ENCODE assay signal across 11 cellular contexts in genomic region chr12:31368666-31369361, GRCh38. TPM values are rescaled to one million over a fixed set of nuclear protein-coding genes. Genes with fewer than 3 reads are reported as not detected.
A peak's percentile ranks its signal among the peaks of the same experiment; 100 is the strongest.
DNase-seq lines count a peak whose midpoint lies in the region; ATAC-seq and TF ChIP-seq lines count a peak whose summit lies in the region.
"Had no signal": no experiment of that assay in that cellular context is flagged by ENCODE, and none has a peak within 500 bp of the region (broad histone marks: within the 10 kb centered on the region; RNA-seq: fewer than 3 reads in every experiment).

No MANE protein-coding gene starts in this region.

- H3K27me3 ChIP-seq in neuron (ENCODE audit: insufficient read depth, low read length): no peaks in the 10 kb centered on the region
- no peaks in the 10 kb centered on the region for H3K27me3 ChIP-seq in effector memory CD4-positive, alpha-beta T cell (replicated peaks; ENCODE audit: control insufficient read depth, insufficient read depth, low read length, poor library complexity, severe bottlenecking)
- H3K27me3 ChIP-seq: SJSA1 had no signal

- H2AFZ ChIP-seq in neuron (ENCODE audit: low read depth, low read length): peak overlapping the region; percentile 81

- intact Hi-C loops in dendritic cell treated with granulocyte-macrophage colony-stimulating factor and Interleukin-4, amounts not matched to agents 40 ng/mL and 50 ng/mL, for 4 days (cut with micrococcal nuclease): no loop called here

- H3K27me3 Mint-ChIP-seq in dendritic cell treated with granulocyte-macrophage colony-stimulating factor and Interleukin-4, amounts not matched to agents 40 ng/mL and 50 ng/mL, for 4 days: peaks cover 4% of the 10 kb centered on the region

- H3K4me1 ChIP-seq in neuron (ENCODE audit: insufficient read depth, low read length): peaks cover 34% of the 10 kb centered on the region
- H3K4me1 ChIP-seq in effector memory CD4-positive, alpha-beta T cell (ENCODE audit: control insufficient read depth, insufficient read depth, low read length, poor library complexity, severe bottlenecking): no peaks in the 10 kb centered on the region

- no peaks in the 10 kb centered on the region for H3K9me3 ChIP-seq in neuron (ENCODE audit: low read length)
- H3K9me3 ChIP-seq in effector memory CD4-positive, alpha-beta T cell (ENCODE audit: control insufficient read depth, low read length): no peaks in the 10 kb centered on the region
- H3K9me3 ChIP-seq: SJSA1 had no signal

- no peak overlapping the region for H3K4me3 Mint-ChIP-seq in dendritic cell treated with granulocyte-macrophage colony-stimulating factor and Interleukin-4, amounts not matched to agents 40 ng/mL and 50 ng/mL, for 4 days

- H3K36me3 ChIP-seq in neuron (ENCODE audit: insufficient read depth, low read length): no peaks in the 10 kb centered on the region
- no peaks in the 10 kb centered on the region for H3K36me3 ChIP-seq in effector memory CD4-positive, alpha-beta T cell (ENCODE audit: control insufficient read depth, insufficient read depth, low read length)
- H3K36me3 ChIP-seq: SJSA1 had no signal

- H3K36me3 Mint-ChIP-seq in dendritic cell treated with granulocyte-macrophage colony-stimulating factor and Interleukin-4, amounts not matched to agents 40 ng/mL and 50 ng/mL, for 4 days (ENCODE audit: low read depth): no peaks in the 10 kb centered on the region

- H3K27ac Mint-ChIP-seq in dendritic cell treated with granulocyte-macrophage colony-stimulating factor and Interleukin-4, amounts not matched to agents 40 ng/mL and 50 ng/mL, for 4 days: peak overlapping the region; percentile 34

- peak; percentile 13 for DNase-seq in ELR (ENCODE audit: low read depth)
- DNase-seq in NCI-H187 treated with DMSO at 0.1 percent for 48 hours (lab: John Stamatoyannopoulos, UW): peak; percentile 42
- no peak for DNase-seq in mucosa of gallbladder (ENCODE audit: low spot score)
- no peak for DNase-seq in effector memory CD4-positive, alpha-beta T cell
- no peak for DNase-seq in SKM-1 (lab: John Stamatoyannopoulos, UW; ENCODE audit: unreplicated experiment)
- DNase-seq: NCI-H2081 treated with DMSO at 0.1 percent for 48 hours; stimulated activated CD4-positive, alpha-beta T cell treated with anti-CD3 and anti-CD28 coated beads, Interleukin-2, amount 100 ng/mL, for 24 hours had no signal

- H3K27ac ChIP-seq in effector memory CD4-positive, alpha-beta T cell (ENCODE audit: insufficient read depth, low read length, poor library complexity, severe bottlenecking): no peak overlapping the region
- H3K27ac ChIP-seq: SJSA1 had no signal

- no peak for ATAC-seq in SK-N-SH treated with all-trans-retinoic acid at 6 μM for 48 hours

- peaks cover 26% of the 10 kb centered on the region for H3K4me1 Mint-ChIP-seq in dendritic cell treated with granulocyte-macrophage colony-stimulating factor and Interleukin-4, amounts not matched to agents 40 ng/mL and 50 ng/mL, for 4 days (ENCODE audit: low read depth)

- no peak overlapping the region for H3K4me3 ChIP-seq in neuron (ENCODE audit: low read length)
- H3K4me3 ChIP-seq in effector memory CD4-positive, alpha-beta T cell (ENCODE audit: insufficient read depth, low read depth, low read length, poor library complexity, severe bottlenecking): no peak overlapping the region
- H3K4me3 ChIP-seq: SJSA1 had no signal

- no peaks in the 10 kb centered on the region for H3K9me3 Mint-ChIP-seq in dendritic cell treated with granulocyte-macrophage colony-stimulating factor and Interleukin-4, amounts not matched to agents 40 ng/mL and 50 ng/mL, for 4 days

TF ChIP-seq in SK-N-SH treated with all-trans-retinoic acid at 6 μM for 48 hours, 23 proteins besides CTCF, POLR2A, EP300 and RAD21:
- TF ChIP-seq SNAI2 (CRISPR knock-in tag; IDR thresholded peaks at IDR 0.05) (no peak), ZNF8 (CRISPR knock-in tag; IDR thresholded peaks at IDR 0.05) (no peak), PATZ1 (CRISPR knock-in tag; IDR thresholded peaks at IDR 0.05; ENCODE audit: borderline replicate concordance) (no peak), ZFP30 (CRISPR knock-in tag; IDR thresholded peaks at IDR 0.05) (no peak), OSR1 (CRISPR knock-in tag; IDR thresholded peaks at IDR 0.05) (no peak), ZFP3 (CRISPR knock-in tag; IDR thresholded peaks at IDR 0.05) (no peak), TCF4 (CRISPR knock-in tag; IDR thresholded peaks at IDR 0.05; ENCODE audit: borderline replicate concordance) (no peak), GLIS3 (CRISPR knock-in tag; IDR thresholded peaks at IDR 0.05) (no peak), RARB (CRISPR knock-in tag; IDR thresholded peaks at IDR 0.05) (no peak), ZC3H10 (CRISPR knock-in tag; IDR thresholded peaks at IDR 0.05) (no peak), ZNF70 (CRISPR knock-in tag; IDR thresholded peaks at IDR 0.05) (no peak), ISL1 (CRISPR knock-in tag; IDR thresholded peaks at IDR 0.05) (no peak), CSDC2 (CRISPR knock-in tag; IDR thresholded peaks at IDR 0.05) (no peak), BACH2 (CRISPR knock-in tag; IDR thresholded peaks at IDR 0.05; ENCODE audit: borderline replicate concordance) (no peak), ZNF565 (CRISPR knock-in tag; conservative IDR thresholded peaks at IDR 0.05; ENCODE audit: low read depth) (no peak), ESRRG (CRISPR knock-in tag; IDR thresholded peaks at IDR 0.05) (no peak), TOX (CRISPR knock-in tag; IDR thresholded peaks at IDR 0.05; ENCODE audit: borderline replicate concordance) (no peak), TSHZ2 (CRISPR knock-in tag; IDR thresholded peaks at IDR 0.05) (no peak), CSRNP3 (CRISPR knock-in tag; IDR thresholded peaks at IDR 0.05) (no peak)

RNA-seq across cellular contexts. Expression of gene SINHCAF, which starts 42.9 kb away (rescaled TPM):
- total RNA-seq in mucosa of gallbladder: 73.3 TPM

Comparison
In these comparisons a context has a peak if more than half of its experiments do, and no peak if none do; other contexts are left out.
1. DNase-seq: peak in ELR (single experiment) and NCI-H187 treated with DMSO at 0.1 percent for 48 hours (single experiment); none in mucosa of gallbladder (single experiment), effector memory CD4-positive, alpha-beta T cell (0 of 3) and SKM-1 (single experiment).